ENCODE assay signal across 9 cellular contexts in the genomic region with DNA sequence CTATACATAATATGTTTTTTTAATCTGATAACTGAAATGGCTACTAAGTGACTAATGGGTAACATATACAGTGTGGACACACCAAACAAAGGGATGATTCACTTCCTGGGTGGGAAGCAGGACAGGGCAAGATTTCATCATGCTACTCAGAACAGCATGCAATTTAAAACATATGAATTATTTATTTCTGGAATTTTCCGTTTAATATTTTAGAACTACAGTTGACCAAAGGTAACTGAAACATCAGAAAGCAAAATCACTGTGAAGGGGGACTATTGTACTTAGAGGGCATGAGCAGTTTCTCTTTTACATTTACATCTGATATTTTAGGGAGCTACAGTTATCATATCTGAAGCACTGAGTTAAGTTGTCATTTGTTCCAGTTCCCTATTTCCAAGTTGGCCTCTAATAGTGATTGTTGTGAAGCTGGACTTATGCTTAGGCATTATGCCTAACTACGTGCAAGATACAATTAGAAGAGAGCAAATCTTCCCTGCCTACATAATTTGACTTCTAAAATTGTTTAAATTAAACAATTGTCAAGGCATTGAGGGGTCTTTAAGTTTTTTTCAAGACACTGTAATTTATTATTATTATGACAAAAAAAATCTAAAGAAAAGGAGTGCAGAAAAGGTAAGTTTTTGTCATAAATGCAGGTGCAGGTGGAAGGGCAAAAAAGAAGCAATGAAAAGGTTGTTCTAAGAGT. TPM values are rescaled to one million over a fixed set of nuclear protein-coding genes. Genes with fewer than 3 reads are reported as not detected.
A peak's percentile ranks its signal among the peaks of the same experiment; 100 is the strongest.
DNase-seq lines count a peak whose midpoint lies in the region; ATAC-seq and TF ChIP-seq lines count a peak whose summit lies in the region.
"Had no signal": no experiment of that assay in that cellular context is flagged by ENCODE, and none has a peak within 500 bp of the region (broad histone marks: within the 10 kb centered on the region; RNA-seq: fewer than 3 reads in every experiment).

No MANE protein-coding gene starts in this region.

- H3K27me3 ChIP-seq in HCT116 (ENCODE audit: insufficient read depth, low read length) (no peaks in the 10 kb centered on the region), SK-N-SH (ENCODE audit: insufficient read depth) (no peaks in the 10 kb centered on the region), suprapubic skin (no peaks in the 10 kb centered on the region)

- H3K4me3 ChIP-seq in HCT116 (replicated peaks in 1 of 2; ENCODE audit: low read depth in 1 of 2, low read length in 2 of 2) = 0 out of 4 replicates have a peak overlapping the region, but pooled peaks of 1 of the 2 experiments have one; percentile 2
- H3K4me3 ChIP-seq in SK-N-SH (ENCODE audit: low read depth in 2 of 2, low read length in 1 of 2) = no peak overlapping the region; a peak in 1 of 4 replicates
- no peak overlapping the region for H3K4me3 ChIP-seq in fibroblast of villous mesenchyme (ENCODE audit: low read depth, low read length)
- no peak overlapping the region for H3K4me3 ChIP-seq in suprapubic skin

- no peaks in the 10 kb centered on the region for H4K20me1 ChIP-seq in HCT116 (ENCODE audit: insufficient read depth)
- H4K20me1 ChIP-seq in SK-N-SH (ENCODE audit: insufficient read depth) = no peaks in the 10 kb centered on the region

- CTCF ChIA-PET in HCT116 (lab: Charles Lee) (no interaction called here), SK-N-SH (lab: Yijun Ruan, JAX) (interaction anchor here (0.7 kb wide), 1 partner anchor 20 kb away, joined by 3 read pairs; no protein-coding TSS in a partner anchor)

- intact Hi-C loops in HCT116 (cut with micrococcal nuclease) = no loop called here

- H3K9me2 ChIP-seq in HCT116 (ENCODE audit: insufficient read depth) (no peaks in the 10 kb centered on the region; the same call in 1 of the 2 replicates), SK-N-SH (no peaks in the 10 kb centered on the region)

- TF ChIP-seq POLR2A in HCT116 (IDR thresholded peaks at IDR 0.05; ENCODE audit: borderline replicate concordance, extremely low read depth, insufficient read depth, insufficient read length) (no peak), suprapubic skin (IDR thresholded peaks at IDR 0.05) (no peak)

- RAD21 ChIA-PET in HCT116 (lab: Charles Lee; ENCODE audit: low non-redundant PET in 1 of 2, low total read pairs in 2 of 2, uncharacterized antibody in 2 of 2, unreplicated experiment in 2 of 2) = no interaction called here

- H3K4me1 ChIP-seq in HCT116 (ENCODE audit: control insufficient read depth in 1 of 2, insufficient read depth in 2 of 2, low read length in 2 of 2) = peaks cover 7 to 16% of the 10 kb centered on the region in 2 experiments
- peaks cover 0 to 13% of the 10 kb centered on the region in 2 experiments; a peak in 2 of 4 replicates for H3K4me1 ChIP-seq in SK-N-SH (ENCODE audit: control insufficient read depth in 1 of 2, insufficient read depth in 2 of 2, low read depth in 1 of 2, low read length in 1 of 2)
- peaks cover 8% of the 10 kb centered on the region for H3K4me1 ChIP-seq in suprapubic skin

- H2AFZ ChIP-seq in HCT116 (ENCODE audit: low read depth, low read length, poor library complexity, severe bottlenecking) (peak overlapping the region; percentile 76), SK-N-SH (ENCODE audit: low read depth) (peak overlapping the region; percentile 51; the same call in 1 of the 2 replicates)

- H3K9me3 ChIP-seq in HCT116 (ENCODE audit: control insufficient read depth in 1 of 2, insufficient read depth in 1 of 2, low read depth in 1 of 2, low read length in 2 of 2) (no peaks in the 10 kb centered on the region), SK-N-SH (no peaks in the 10 kb centered on the region), suprapubic skin (no peaks in the 10 kb centered on the region)

- TF ChIP-seq CTCF in HCT116 (IDR thresholded peaks at IDR 0.05 in 2 of 3, conservative IDR thresholded peaks at IDR 0.05 in 1 of 3; ENCODE audit: borderline replicate concordance in 1 of 3, insufficient read depth in 1 of 3, low read depth in 2 of 3, low read length in 2 of 3) (no peak), SK-N-SH (IDR thresholded peaks at IDR 0.05) (no peak), fibroblast of villous mesenchyme (IDR thresholded peaks at IDR 0.05; ENCODE audit: insufficient read depth, low read depth, low read length) (no peak), suprapubic skin (IDR thresholded peaks at IDR 0.05) (no peak)

- POLR2A ChIA-PET in HCT116 (lab: Charles Lee) = interaction anchor here (0.6 kb wide), 1 partner anchor 88 kb away, joined by 4 read pairs; no protein-coding TSS in a partner anchor
- POLR2A ChIA-PET in SK-N-SH (lab: Yijun Ruan, JAX) = no interaction called here

- H3F3A ChIP-seq in SK-N-SH (replicated peaks; ENCODE audit: insufficient read depth) = peaks cover 10% of the 10 kb centered on the region

- H3K36me3 ChIP-seq in HCT116 (ENCODE audit: control insufficient read depth in 1 of 2, insufficient read depth in 2 of 2, low read length in 2 of 2) (no peaks in the 10 kb centered on the region), SK-N-SH (replicated peaks in 1 of 2; ENCODE audit: control insufficient read depth in 1 of 2, insufficient read depth in 2 of 2, low read length in 1 of 2) (no peaks in the 10 kb centered on the region), suprapubic skin (no peaks in the 10 kb centered on the region)

- peak; percentile 77 for DNase-seq in HCT116 (ENCODE audit: low read depth, low spot score)
- DNase-seq in SK-N-SH = no peak
- DNase-seq in fibroblast of villous mesenchyme (ENCODE audit: low read depth) = peak; percentile 85
- no peak for DNase-seq in suprapubic skin (ENCODE audit: low spot score in 2 of 2)
- no peak for DNase-seq in NCI-H1092 (lab: John Stamatoyannopoulos, UW)
- no peak for DNase-seq in activated naive CD4-positive, alpha-beta T cell treated with Interleukin-2 at 50 U/mL for 16 hours
- DNase-seq: NCI-H1694 treated with DMSO at 0.1 percent for 48 hours had no signal

- H3K27ac ChIP-seq in HCT116 (ENCODE audit: low read depth, low read length) (no peak overlapping the region), SK-N-SH (ENCODE audit: low read depth in 2 of 2, low read length in 1 of 2) (peak overlapping the region in 1 of 2 experiments; percentile 65; a peak in 2 of 4 replicates), suprapubic skin (peak overlapping the region; percentile 37)
- H3K27ac ChIP-seq: VCaP had no signal

- WGBS in SK-N-SH (ENCODE audit: low lambda C conversion rate) = 38% methylated on average over 2 of the region's 2 CpGs
- 67% methylated on average over 2 of the region's 2 CpGs for WGBS in suprapubic skin

- H3K4me2 ChIP-seq in HCT116 (ENCODE audit: low read length) (peak overlapping the region; percentile 44), SK-N-SH (peak overlapping the region; percentile 53; the same call in 1 of the 2 replicates)

- BruUV-seq in HCT116 (replicated peaks; lab: Mats Ljungman, UMichigan) = no TSS peak

- H3K79me2 ChIP-seq in HCT116 (ENCODE audit: insufficient read depth, low read length) (no peaks in the 10 kb centered on the region), SK-N-SH (ENCODE audit: insufficient read depth) (no peaks in the 10 kb centered on the region)

- ATAC-seq in HCT116 (peak; percentile 79), HG02678 (IDR thresholded peaks at IDR 0.05; ENCODE audit: unreplicated experiment) (no peak)

- TF ChIP-seq RAD21 in HCT116 (IDR thresholded peaks at IDR 0.05; ENCODE audit: low read depth) (no peak), SK-N-SH (IDR thresholded peaks at IDR 0.05; ENCODE audit: low read length) (no peak)

- H3K9ac ChIP-seq in HCT116 (ENCODE audit: low read length) = no peak overlapping the region
- H3K9ac ChIP-seq in SK-N-SH = no peak overlapping the region; the same call in 1 of the 2 replicates

- TF ChIP-seq EP300 in SK-N-SH (IDR thresholded peaks at IDR 0.05; ENCODE audit: borderline replicate concordance in 1 of 2, low read depth in 1 of 2, low read length in 1 of 2) = peak in 1 of 2 experiments; percentile 85; a peak in 1 of 4 replicates
- no peak for TF ChIP-seq EP300 in suprapubic skin (IDR thresholded peaks at IDR 0.05)

TF ChIP-seq in HCT116, 20 proteins besides CTCF, POLR2A, EP300 and RAD21 (continues in another document):
- TF ChIP-seq ELF1 (IDR thresholded peaks at IDR 0.05; ENCODE audit: borderline replicate concordance, low read depth) = peak; percentile 29; the same call in 1 of the 2 replicates
- TF ChIP-seq, protein P1, sequence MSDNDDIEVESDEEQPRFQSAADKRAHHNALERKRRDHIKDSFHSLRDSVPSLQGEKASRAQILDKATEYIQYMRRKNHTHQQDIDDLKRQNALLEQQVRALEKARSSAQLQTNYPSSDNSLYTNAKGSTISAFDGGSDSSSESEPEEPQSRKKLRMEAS (IDR thresholded peaks at IDR 0.05) = peak; percentile 59
- TF ChIP-seq CBX3 (IDR thresholded peaks at IDR 0.05; ENCODE audit: low read depth) = peak; percentile 85
- no peak for TF ChIP-seq ZNF274 (IDR thresholded peaks at IDR 0.05; ENCODE audit: low read depth, low read length)
- no peak; the same call in 1 of the 2 replicates for TF ChIP-seq SIN3A (IDR thresholded peaks at IDR 0.05; ENCODE audit: low read depth)
- peak; percentile 94 for TF ChIP-seq CEBPB (IDR thresholded peaks at IDR 0.05; ENCODE audit: low read depth)

TF ChIP-seq in SK-N-SH, 30 proteins besides CTCF, POLR2A, EP300 and RAD21 (continues in another document):
- TF ChIP-seq TEAD4 (IDR thresholded peaks at IDR 0.05; ENCODE audit: borderline replicate concordance, insufficient read depth) (no peak), NRF1 (IDR thresholded peaks at IDR 0.05; ENCODE audit: low read depth, low read length) (no peak), RFX5 (IDR thresholded peaks at IDR 0.05; ENCODE audit: low read length) (no peak), EZH2phosphoT487 (IDR thresholded peaks at IDR 0.05; ENCODE audit: borderline replicate concordance, low read depth) (no peak), TAF1 (IDR thresholded peaks at IDR 0.05; ENCODE audit: borderline replicate concordance, low read depth, low read length) (no peak), FOXM1 (IDR thresholded peaks at IDR 0.05; ENCODE audit: low read depth) (0 out of 2 replicates have a peak, but pooled peaks have one; percentile 44), TCF12 (IDR thresholded peaks at IDR 0.05) (peak; percentile 91), NFIC (IDR thresholded peaks at IDR 0.05; ENCODE audit: borderline replicate concordance) (peak; percentile 33; the same call in 1 of the 2 replicates)

RNA-seq across cellular contexts. Expression of a gene that starts 34.3 kb away (rescaled TPM):
- 0.44 TPM for total RNA-seq in HCT116 (2021; ENCODE audit: unreplicated experiment)
- 0.09 TPM in 1 of 2 replicates, not detected in the other for polyA plus RNA-seq in HCT116 (2012)
- 0.15 and 0.23 TPM in 2 replicates for polyA plus RNA-seq in SK-N-SH (2012; rRNA removed)
- polyA plus RNA-seq in SK-N-SH (2012; cell fraction: cytosol; rRNA removed) = 0.09 and 0.21 TPM in 2 replicates
- 0.14 and 0.37 TPM in 2 replicates for polyA plus RNA-seq in SK-N-SH (2012; cell fraction: nucleus; rRNA removed)
- total RNA-seq in fibroblast of villous mesenchyme = 3.9 and 6.4 TPM in 2 replicates
- total RNA-seq in suprapubic skin = 10 to 100 TPM in 2 of 4 donors, 1 to 10 TPM in 2; 6.6 to 43.0 (median 17.8) TPM

RNA-seq across cellular contexts. Expression of a gene that starts 52.7 kb away (rescaled TPM):
- total RNA-seq in HCT116 (2021; ENCODE audit: unreplicated experiment) (0.34 TPM), fibroblast of villous mesenchyme (0.43 and 0.64 TPM in 2 replicates), suprapubic skin (10 to 100 TPM in 2 of 4 donors, 1 to 10 TPM in 2; 1.5 to 19.1 (median 10.3) TPM)
- 0.04 and 0.12 TPM in 2 replicates for polyA plus RNA-seq in HCT116 (2012)
- 0.07 and 0.11 TPM in 2 replicates for polyA plus RNA-seq in SK-N-SH (2012; rRNA removed)
- polyA plus RNA-seq in SK-N-SH (2012; cell fraction: cytosol; rRNA removed) = 0.05 and 0.10 TPM in 2 replicates
- polyA plus RNA-seq in SK-N-SH (2012; cell fraction: nucleus; rRNA removed) = 0.38 and 0.48 TPM in 2 replicates

Comparison
In these comparisons a context has a peak if more than half of its experiments do, and no peak if none do; other contexts are left out.
1. DNase-seq: peak in HCT116 (single experiment) and fibroblast of villous mesenchyme (single experiment); none in SK-N-SH (single experiment), suprapubic skin (0 of 2), NCI-H1092 (single experiment) and activated naive CD4-positive, alpha-beta T cell treated with Interleukin-2 at 50 U/mL for 16 hours (single experiment).